ENCODE assay signal across 9 cellular contexts in the genomic region with DNA sequence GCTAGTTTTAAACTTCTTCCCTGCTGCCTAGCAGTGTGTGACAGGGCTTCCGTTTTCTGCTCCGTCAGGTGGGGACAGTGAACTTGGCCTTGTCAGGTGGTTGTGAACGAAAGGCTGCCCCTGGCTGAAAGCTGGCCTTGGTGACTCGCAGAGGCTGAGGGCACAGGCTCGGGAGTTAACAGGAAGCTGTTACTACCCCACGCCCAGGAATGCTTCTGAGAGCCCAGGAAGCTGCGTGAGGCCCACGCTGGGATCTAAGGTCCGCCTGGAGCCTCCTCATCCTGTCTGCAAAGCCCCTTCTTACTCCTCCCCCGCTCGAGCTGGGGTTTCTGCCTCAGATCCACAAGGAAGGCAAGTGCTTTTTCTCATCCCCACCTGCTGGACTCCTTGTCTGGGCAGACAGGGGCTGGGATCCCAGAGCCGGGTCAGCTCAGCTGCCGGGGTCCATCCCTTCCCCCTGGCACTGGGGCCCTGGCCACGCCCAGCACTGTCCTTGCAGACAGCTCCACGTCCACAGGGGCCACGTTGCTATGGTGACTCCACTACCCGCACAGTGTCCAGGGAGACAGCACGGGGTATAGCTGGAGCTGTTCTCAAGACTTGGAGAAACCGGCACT.
DNase-seq lines count a peak whose midpoint lies in the region; ATAC-seq and TF ChIP-seq lines count a peak whose summit lies in the region.
"Had no signal": no experiment of that assay in that cellular context is flagged by ENCODE, and none has a peak within 500 bp of the region (broad histone marks: within the 10 kb centered on the region; RNA-seq: fewer than 3 reads in every experiment).

No MANE protein-coding gene starts in this region.

- H3K4me1 ChIP-seq in spleen, result peaks cover 0 to 32% (median 22%) of the 10 kb centered on the region in 6 donors

- no peaks in the 10 kb centered on the region for H3K9me3 ChIP-seq in spleen

- TF ChIP-seq CTCF in epithelial cell of esophagus (IDR thresholded peaks at IDR 0.05; ENCODE audit: insufficient read depth, low read depth, low read length, missing control alignments), result no peak
- TF ChIP-seq CTCF in spleen (IDR thresholded peaks at IDR 0.05 in 8 of 11, conservative IDR thresholded peaks at IDR 0.05 in 3 of 11), result no peak

- H3K36me3 ChIP-seq in spleen, result no peaks in the 10 kb centered on the region

- intact Hi-C loops in spleen (cut with DNase I; ENCODE audit: low total_unique reads), result no loop called here

- TF ChIP-seq POLR2A in spleen (IDR thresholded peaks at IDR 0.05), result no peak

- no peak for ATAC-seq in GM18873 (IDR thresholded peaks at IDR 0.05; ENCODE audit: low FRiP score, unreplicated experiment)

- H3K4me3 ChIP-seq in epithelial cell of esophagus (ENCODE audit: low read length), result no peak overlapping the region
- H3K4me3 ChIP-seq in spleen, result no peak overlapping the region

- peak in 2 of 3 experiments; percentile 61 to 82 for DNase-seq in NCI-H1417 (lab: John Stamatoyannopoulos, UW)
- DNase-seq in NCI-H1417 treated with DMSO at 0.1 percent for 48 hours (lab: John Stamatoyannopoulos, UW), result no peak
- peak; percentile 64 for DNase-seq in M059J (ENCODE audit: low read depth)
- DNase-seq in epithelial cell of esophagus (ENCODE audit: low read depth), result peak; percentile 37
- peak; percentile 80 for DNase-seq in spleen
- no peak for DNase-seq in NCI-H2081 (lab: John Stamatoyannopoulos, UW)
- no peak for DNase-seq in NCI-H510A (lab: John Stamatoyannopoulos, UW)

- H3K27ac ChIP-seq in spleen, result peak overlapping the region in 7 of 8 donors; percentile 30 to 83 (median 64)
- H3K27ac ChIP-seq: 22Rv1 had no signal

- WGBS in spleen, 5 donors, result 45 to 58% (median 55%) methylated on average over 8 to 19 of the region's 19 CpGs

- H3K27me3 ChIP-seq in spleen (replicated peaks in 1 of 7), result no peaks in the 10 kb centered on the region

Comparison
In these comparisons a context has a peak if more than half of its experiments do, and no peak if none do; other contexts are left out.
1. DNase-seq: peak in NCI-H1417 (2 of 3), M059J (single experiment), epithelial cell of esophagus (single experiment) and spleen (single experiment); none in NCI-H1417 treated with DMSO at 0.1 percent for 48 hours (single experiment), NCI-H2081 (0 of 2) and NCI-H510A (single experiment).